In the genomic region with DNA sequence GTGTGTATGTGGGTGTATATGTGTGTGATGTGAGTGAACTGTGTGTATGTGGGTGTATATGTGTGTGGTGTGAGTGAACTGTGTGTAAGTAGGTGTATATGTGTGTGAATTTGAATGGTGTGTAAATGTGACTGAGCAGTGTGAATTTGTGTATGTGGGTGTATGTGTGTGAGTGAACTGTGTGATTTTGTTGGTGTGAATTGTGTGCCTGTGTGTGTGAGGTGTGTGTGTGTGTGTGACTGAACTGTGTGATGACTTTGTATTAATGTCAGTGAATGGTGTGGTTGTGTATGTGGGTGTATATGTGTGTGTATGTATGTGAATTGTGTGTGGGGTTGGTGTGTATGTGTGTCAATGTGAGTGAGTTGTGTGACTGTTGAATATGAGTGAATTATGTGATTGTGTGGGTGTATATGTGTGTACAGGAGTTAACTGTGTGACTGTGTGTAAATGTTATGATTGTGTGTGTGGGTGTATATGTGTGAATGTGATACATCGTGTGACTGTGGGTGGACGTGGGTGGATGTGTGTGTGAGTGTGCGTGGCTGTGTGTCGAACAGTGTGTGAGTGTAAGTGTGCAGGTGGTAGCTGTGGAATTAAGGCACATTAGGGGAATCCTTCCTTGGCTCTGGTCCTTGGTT, we compare ENCODE assay signal across 8 cellular contexts. TPM values are rescaled to one million over a fixed set of nuclear protein-coding genes. Genes with fewer than 3 reads are reported as not detected.
"Had no signal": no experiment of that assay in that cellular context is flagged by ENCODE, and none has a peak within 500 bp of the region (broad histone marks: within the 10 kb centered on the region; RNA-seq: fewer than 3 reads in every experiment).

No MANE protein-coding gene starts in this region.

RNA-seq across cellular contexts. Expression of a gene that starts 6.7 kb away (rescaled TPM):
- total RNA-seq: HepG2, K562, MCF 10A, OCI-LY7, PC-3, SK-MEL-5 had no signal

RNA-seq across cellular contexts. Expression of a gene that starts 18.6 kb away (rescaled TPM):
- total RNA-seq: HT-29, K562, LHCN-M2, MCF 10A, OCI-LY7, PC-3, SK-MEL-5 had no signal
